1 cellular context compared by ENCODE assay signal in genomic region chr3:52385157-52385556, GRCh38.
TF ChIP-seq lines count a peak whose summit lies in the region.

No MANE protein-coding gene starts in this region.

TF ChIP-seq in K562, 482 proteins besides CTCF, POLR2A, EP300 and RAD21 (continues in another document):
- TF ChIP-seq SRSF9 (IDR thresholded peaks at IDR 0.05; ENCODE audit: borderline replicate concordance, low read depth, low read length): no peak
- TF ChIP-seq YBX1 (IDR thresholded peaks at IDR 0.05): no peak
- no peak for TF ChIP-seq ELF4 (CRISPR knock-in tag; IDR thresholded peaks at IDR 0.05)
- no peak for TF ChIP-seq IFI16 (CRISPR knock-in tag; IDR thresholded peaks at IDR 0.05)
- TF ChIP-seq ZNF766 (CRISPR knock-in tag; conservative IDR thresholded peaks at IDR 0.05): no peak
- TF ChIP-seq, protein P1, sequence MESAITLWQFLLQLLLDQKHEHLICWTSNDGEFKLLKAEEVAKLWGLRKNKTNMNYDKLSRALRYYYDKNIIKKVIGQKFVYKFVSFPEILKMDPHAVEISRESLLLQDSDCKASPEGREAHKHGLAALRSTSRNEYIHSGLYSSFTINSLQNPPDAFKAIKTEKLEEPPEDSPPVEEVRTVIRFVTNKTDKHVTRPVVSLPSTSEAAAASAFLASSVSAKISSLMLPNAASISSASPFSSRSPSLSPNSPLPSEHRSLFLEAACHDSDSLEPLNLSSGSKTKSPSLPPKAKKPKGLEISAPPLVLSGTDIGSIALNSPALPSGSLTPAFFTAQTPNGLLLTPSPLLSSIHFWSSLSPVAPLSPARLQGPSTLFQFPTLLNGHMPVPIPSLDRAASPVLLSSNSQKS (CRISPR knock-in tag; IDR thresholded peaks at IDR 0.05): no peak
- peak; percentile 48 to 65 for TF ChIP-seq NRF1 (conservative IDR thresholded peaks at IDR 0.05 in 1 of 2, IDR thresholded peaks at IDR 0.05 in 1 of 2)
- TF ChIP-seq ZNF707 (CRISPR knock-in tag; conservative IDR thresholded peaks at IDR 0.05): no peak
- no peak for TF ChIP-seq ESRRA (IDR thresholded peaks at IDR 0.05; ENCODE audit: borderline replicate concordance, low read depth)
- TF ChIP-seq ZNF584 (CRISPR knock-in tag; IDR thresholded peaks at IDR 0.05; ENCODE audit: low read depth): no peak
- TF ChIP-seq RCOR1 (IDR thresholded peaks at IDR 0.05; ENCODE audit: borderline replicate concordance in 1 of 2, low read depth in 2 of 2, low read length in 2 of 2): peak in 1 of 2 experiments; percentile 84; a peak in 2 of 4 replicates
- peak; percentile 78; the same call in 1 of the 2 replicates for TF ChIP-seq STAG1 (CRISPR knock-in tag; IDR thresholded peaks at IDR 0.05; ENCODE audit: borderline replicate concordance)
- TF ChIP-seq ZNF232 (CRISPR knock-in tag; IDR thresholded peaks at IDR 0.05): no peak
- TF ChIP-seq ZNF445 (CRISPR knock-in tag; IDR thresholded peaks at IDR 0.05; ENCODE audit: low read depth): no peak
- no peak for TF ChIP-seq FOSL1 (tag; conservative IDR thresholded peaks at IDR 0.05)
- TF ChIP-seq NR2C1 (IDR thresholded peaks at IDR 0.05): no peak
- no peak for TF ChIP-seq NR2C1 (tag; IDR thresholded peaks at IDR 0.05)
- TF ChIP-seq KDM2B (CRISPR knock-in tag; IDR thresholded peaks at IDR 0.05): no peak
- no peak for TF ChIP-seq HDAC2 (IDR thresholded peaks at IDR 0.05)
- TF ChIP-seq SUPT5H (IDR thresholded peaks at IDR 0.05): no peak
- TF ChIP-seq ZZZ3 (IDR thresholded peaks at IDR 0.05): no peak
- TF ChIP-seq ARID3A (IDR thresholded peaks at IDR 0.05; ENCODE audit: borderline replicate concordance, low read depth, low read length): no peak
- no peak for TF ChIP-seq CREB1 (IDR thresholded peaks at IDR 0.05)
- 0 out of 2 replicates have a peak, but pooled peaks have one; percentile 22 for TF ChIP-seq CREB1 (CRISPR knock-in tag; IDR thresholded peaks at IDR 0.05)
- no peak for TF ChIP-seq ARID2 (IDR thresholded peaks at IDR 0.05)
- TF ChIP-seq TFAP4 (CRISPR knock-in tag; IDR thresholded peaks at IDR 0.05; ENCODE audit: borderline replicate concordance): peak; percentile 51; the same call in 1 of the 2 replicates
- no peak for TF ChIP-seq PTBP1 (IDR thresholded peaks at IDR 0.05; ENCODE audit: low read depth, low read length)
- TF ChIP-seq CTBP1 (IDR thresholded peaks at IDR 0.05; ENCODE audit: borderline replicate concordance): peak; percentile 73
- TF ChIP-seq SPI1 (IDR thresholded peaks at IDR 0.05; ENCODE audit: borderline replicate concordance, low read depth, low read length): no peak
- TF ChIP-seq ZNF830 (CRISPR knock-in tag; IDR thresholded peaks at IDR 0.05): no peak
- TF ChIP-seq, protein P2, sequence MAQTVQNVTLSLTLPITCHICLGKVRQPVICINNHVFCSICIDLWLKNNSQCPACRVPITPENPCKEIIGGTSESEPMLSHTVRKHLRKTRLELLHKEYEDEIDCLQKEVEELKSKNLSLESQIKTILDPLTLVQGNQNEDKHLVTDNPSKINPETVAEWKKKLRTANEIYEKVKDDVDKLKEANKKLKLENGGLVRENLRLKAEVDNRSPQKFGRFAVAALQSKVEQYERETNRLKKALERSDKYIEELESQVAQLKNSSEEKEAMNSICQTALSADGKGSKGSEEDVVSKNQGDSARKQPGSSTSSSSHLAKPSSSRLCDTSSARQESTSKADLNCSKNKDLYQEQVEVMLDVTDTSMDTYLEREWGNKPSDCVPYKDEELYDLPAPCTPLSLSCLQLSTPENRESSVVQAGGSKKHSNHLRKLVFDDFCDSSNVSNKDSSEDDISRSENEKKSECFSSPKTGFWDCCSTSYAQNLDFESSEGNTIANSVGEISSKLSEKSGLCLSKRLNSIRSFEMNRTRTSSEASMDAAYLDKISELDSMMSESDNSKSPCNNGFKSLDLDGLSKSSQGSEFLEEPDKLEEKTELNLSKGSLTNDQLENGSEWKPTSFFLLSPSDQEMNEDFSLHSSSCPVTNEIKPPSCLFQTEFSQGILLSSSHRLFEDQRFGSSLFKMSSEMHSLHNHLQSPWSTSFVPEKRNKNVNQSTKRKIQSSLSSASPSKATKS (CRISPR knock-in tag; IDR thresholded peaks at IDR 0.05): no peak
- TF ChIP-seq FOXP4 (CRISPR knock-in tag; IDR thresholded peaks at IDR 0.05; ENCODE audit: borderline replicate concordance): no peak
- TF ChIP-seq, protein P3, sequence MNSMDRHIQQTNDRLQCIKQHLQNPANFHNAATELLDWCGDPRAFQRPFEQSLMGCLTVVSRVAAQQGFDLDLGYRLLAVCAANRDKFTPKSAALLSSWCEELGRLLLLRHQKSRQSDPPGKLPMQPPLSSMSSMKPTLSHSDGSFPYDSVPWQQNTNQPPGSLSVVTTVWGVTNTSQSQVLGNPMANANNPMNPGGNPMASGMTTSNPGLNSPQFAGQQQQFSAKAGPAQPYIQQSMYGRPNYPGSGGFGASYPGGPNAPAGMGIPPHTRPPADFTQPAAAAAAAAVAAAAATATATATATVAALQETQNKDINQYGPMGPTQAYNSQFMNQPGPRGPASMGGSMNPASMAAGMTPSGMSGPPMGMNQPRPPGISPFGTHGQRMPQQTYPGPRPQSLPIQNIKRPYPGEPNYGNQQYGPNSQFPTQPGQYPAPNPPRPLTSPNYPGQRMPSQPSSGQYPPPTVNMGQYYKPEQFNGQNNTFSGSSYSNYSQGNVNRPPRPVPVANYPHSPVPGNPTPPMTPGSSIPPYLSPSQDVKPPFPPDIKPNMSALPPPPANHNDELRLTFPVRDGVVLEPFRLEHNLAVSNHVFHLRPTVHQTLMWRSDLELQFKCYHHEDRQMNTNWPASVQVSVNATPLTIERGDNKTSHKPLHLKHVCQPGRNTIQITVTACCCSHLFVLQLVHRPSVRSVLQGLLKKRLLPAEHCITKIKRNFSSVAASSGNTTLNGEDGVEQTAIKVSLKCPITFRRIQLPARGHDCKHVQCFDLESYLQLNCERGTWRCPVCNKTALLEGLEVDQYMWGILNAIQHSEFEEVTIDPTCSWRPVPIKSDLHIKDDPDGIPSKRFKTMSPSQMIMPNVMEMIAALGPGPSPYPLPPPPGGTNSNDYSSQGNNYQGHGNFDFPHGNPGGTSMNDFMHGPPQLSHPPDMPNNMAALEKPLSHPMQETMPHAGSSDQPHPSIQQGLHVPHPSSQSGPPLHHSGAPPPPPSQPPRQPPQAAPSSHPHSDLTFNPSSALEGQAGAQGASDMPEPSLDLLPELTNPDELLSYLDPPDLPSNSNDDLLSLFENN (IDR thresholded peaks at IDR 0.05; ENCODE audit: low read depth in 2 of 2, low read length in 2 of 2): no peak
- peak; percentile 85 for TF ChIP-seq ZNF263 (CRISPR knock-in tag; IDR thresholded peaks at IDR 0.05; ENCODE audit: borderline replicate concordance)
- no peak for TF ChIP-seq TSC22D4 (tag; IDR thresholded peaks at IDR 0.05)
- peak; percentile 60; the same call in 1 of the 2 replicates for TF ChIP-seq RB1 (IDR thresholded peaks at IDR 0.05; ENCODE audit: low read depth)
- TF ChIP-seq MAFF (IDR thresholded peaks at IDR 0.05; ENCODE audit: low read length): no peak
- no peak for TF ChIP-seq STAT5A (IDR thresholded peaks at IDR 0.05; ENCODE audit: borderline replicate concordance, low read length)
- TF ChIP-seq FOXP1 (CRISPR knock-in tag; IDR thresholded peaks at IDR 0.05): no peak
- peak; percentile 24; the same call in 1 of the 2 replicates for TF ChIP-seq GABPB1 (CRISPR knock-in tag; IDR thresholded peaks at IDR 0.05)
- peak; percentile 31; the same call in 1 of the 2 replicates for TF ChIP-seq JUND (IDR thresholded peaks at IDR 0.05; ENCODE audit: borderline replicate concordance, low read depth, low read length)
- TF ChIP-seq JUND (tag; IDR thresholded peaks at IDR 0.05; ENCODE audit: borderline replicate concordance, low read depth, low read length): no peak; the same call in 2 of the 3 replicates
- peak in 1 of 3 experiments; percentile 16 for TF ChIP-seq YY1 (IDR thresholded peaks at IDR 0.05; ENCODE audit: borderline replicate concordance in 1 of 3, control insufficient read depth in 1 of 3, extremely low read depth in 1 of 3, insufficient read depth in 3 of 3, insufficient read length in 1 of 3, insufficient replicate concordance in 2 of 3, low read depth in 1 of 3, low read length in 2 of 3)
- TF ChIP-seq, protein P4, sequence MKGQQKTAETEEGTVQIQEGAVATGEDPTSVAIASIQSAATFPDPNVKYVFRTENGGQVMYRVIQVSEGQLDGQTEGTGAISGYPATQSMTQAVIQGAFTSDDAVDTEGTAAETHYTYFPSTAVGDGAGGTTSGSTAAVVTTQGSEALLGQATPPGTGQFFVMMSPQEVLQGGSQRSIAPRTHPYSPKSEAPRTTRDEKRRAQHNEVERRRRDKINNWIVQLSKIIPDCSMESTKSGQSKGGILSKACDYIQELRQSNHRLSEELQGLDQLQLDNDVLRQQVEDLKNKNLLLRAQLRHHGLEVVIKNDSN (CRISPR knock-in tag; IDR thresholded peaks at IDR 0.05): no peak
- no peak for TF ChIP-seq CTCFL (IDR thresholded peaks at IDR 0.05; ENCODE audit: borderline replicate concordance, insufficient read depth, low read depth, low read length, poor library complexity, severe bottlenecking)
- TF ChIP-seq KLF16 (IDR thresholded peaks at IDR 0.05): peak; percentile 5; the same call in 1 of the 2 replicates
- TF ChIP-seq, protein P5, sequence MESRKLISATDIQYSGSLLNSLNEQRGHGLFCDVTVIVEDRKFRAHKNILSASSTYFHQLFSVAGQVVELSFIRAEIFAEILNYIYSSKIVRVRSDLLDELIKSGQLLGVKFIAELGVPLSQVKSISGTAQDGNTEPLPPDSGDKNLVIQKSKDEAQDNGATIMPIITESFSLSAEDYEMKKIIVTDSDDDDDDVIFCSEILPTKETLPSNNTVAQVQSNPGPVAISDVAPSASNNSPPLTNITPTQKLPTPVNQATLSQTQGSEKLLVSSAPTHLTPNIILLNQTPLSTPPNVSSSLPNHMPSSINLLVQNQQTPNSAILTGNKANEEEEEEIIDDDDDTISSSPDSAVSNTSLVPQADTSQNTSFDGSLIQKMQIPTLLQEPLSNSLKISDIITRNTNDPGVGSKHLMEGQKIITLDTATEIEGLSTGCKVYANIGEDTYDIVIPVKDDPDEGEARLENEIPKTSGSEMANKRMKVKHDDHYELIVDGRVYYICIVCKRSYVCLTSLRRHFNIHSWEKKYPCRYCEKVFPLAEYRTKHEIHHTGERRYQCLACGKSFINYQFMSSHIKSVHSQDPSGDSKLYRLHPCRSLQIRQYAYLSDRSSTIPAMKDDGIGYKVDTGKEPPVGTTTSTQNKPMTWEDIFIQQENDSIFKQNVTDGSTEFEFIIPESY (CRISPR knock-in tag; IDR thresholded peaks at IDR 0.05): peak; percentile 99
- 0 out of 2 replicates have a peak, but pooled peaks have one; percentile 18 for TF ChIP-seq BHLHE40 (IDR thresholded peaks at IDR 0.05; ENCODE audit: low read length)
- peak; percentile 78 for TF ChIP-seq SMC3 (conservative IDR thresholded peaks at IDR 0.05; ENCODE audit: insufficient read depth, low read depth, low read length)
- TF ChIP-seq MCM7 (IDR thresholded peaks at IDR 0.05): no peak
- TF ChIP-seq ETS1 (conservative IDR thresholded peaks at IDR 0.05; ENCODE audit: control insufficient read depth, low read depth, low read length): no peak
